Comparison of ENCODE assay signal across 31 cellular contexts in genomic region chr1:33148615-33149014, GRCh38.
"Had no signal": no experiment of that assay in that cellular context is flagged by ENCODE, and none has a peak within 500 bp of the region (broad histone marks: within the 10 kb centered on the region; RNA-seq: fewer than 3 reads in every experiment).

No MANE protein-coding gene starts in this region.

- H3K27me3 Mint-ChIP-seq: activated B cell treated with CpG ODN at 0.5 μM for 24 hours; activated CD4-positive, alpha-beta memory T cell treated with anti-CD3 and anti-CD28 coated beads, Interleukin-2, amount 10 ng/mL, durations not matched to agents 7 days and 5 days; activated CD8-positive, alpha-beta memory T cell treated with anti-CD3 and anti-CD28 coated beads, Interleukin-2, amount 10 ng/mL, durations not matched to agents 7 days and 5 days; activated naive CD4-positive, alpha-beta T cell treated with anti-CD3 and anti-CD28 coated beads, Interleukin-2, amount 50 U/mL, for 24 hours; activated naive CD8-positive, alpha-beta T cell treated with anti-CD3 and anti-CD28 coated beads, Interleukin-2, amount 10 ng/mL, durations not matched to agents 7 days and 5 days; central memory CD8-positive, alpha-beta T cell; T-cell; T-helper 17 cell had no signal

- H3K9me3 ChIP-seq: ascending aorta, MG63 had no signal

- DNase-seq: activated B cell treated with CpG ODN at 0.5 μM for 24 hours; activated CD4-positive, alpha-beta memory T cell treated with anti-CD3 and anti-CD28 coated beads, Interleukin-2, amount 10 ng/mL, durations not matched to agents 7 days and 5 days; activated CD4-positive, alpha-beta T cell treated with anti-CD3 and anti-CD28 coated beads for 48 hours; activated CD4-positive, CD25-positive, alpha-beta regulatory T cell treated with anti-CD3 and anti-CD28 coated beads, Interleukin-2, amount 50 U/mL, for 72 hours; activated CD8-positive, alpha-beta memory T cell treated with anti-CD3 and anti-CD28 coated beads for 24 hours; activated CD8-positive, alpha-beta memory T cell treated with anti-CD3 and anti-CD28 coated beads, Interleukin-2, amount 10 ng/mL, durations not matched to agents 7 days and 5 days; activated CD8-positive, alpha-beta memory T cell treated with anti-CD3 and anti-CD28 coated beads, Interleukin-2, amount 50 U/mL, for 48 hours; activated effector memory CD4-positive, alpha-beta T cell treated with Interleukin-2 at 50 U/mL for 16 hours; activated naive CD8-positive, alpha-beta T cell treated with anti-CD3 and anti-CD28 coated beads, Interleukin-2, amount 10 ng/mL, durations not matched to agents 7 days and 5 days; activated T-cell treated with anti-CD3 and anti-CD28 coated beads, Interleukin-2, amount 50 U/mL, for 48 hours; amygdala; Karpas-422; MG63; NCI-H1048; NCI-H1105 treated with DMSO at 0.1 percent for 48 hours; NCI-H1436; NCI-H1694; NCI-H1930; NCI-H2081 treated with DMSO at 0.1 percent for 48 hours; NCI-H446 treated with DMSO at 0.1 percent for 48 hours; NCI-H524 treated with DMSO at 0.1 percent for 48 hours; PC-9; SIG-M5; T-helper 17 cell had no signal

- H3K9me3 Mint-ChIP-seq: activated B cell treated with CpG ODN at 0.5 μM for 24 hours; activated CD4-positive, alpha-beta memory T cell treated with anti-CD3 and anti-CD28 coated beads, Interleukin-2, amount 10 ng/mL, durations not matched to agents 7 days and 5 days; activated naive CD4-positive, alpha-beta T cell treated with anti-CD3 and anti-CD28 coated beads, Interleukin-2, amount 50 U/mL, for 24 hours; activated naive CD8-positive, alpha-beta T cell treated with anti-CD3 and anti-CD28 coated beads, Interleukin-2, amount 10 ng/mL, durations not matched to agents 7 days and 5 days; central memory CD8-positive, alpha-beta T cell; T-cell had no signal

- ATAC-seq: activated CD8-positive, alpha-beta memory T cell treated with anti-CD3 and anti-CD28 coated beads, Interleukin-2, amount 10 ng/mL, durations not matched to agents 7 days and 5 days; Right ventricle myocardium inferior; T-cell; T-helper 17 cell had no signal

- H3K4me3 ChIP-seq: ascending aorta, cardiac muscle cell, MG63, PC-9 had no signal

- H3K36me3 ChIP-seq: cardiac muscle cell, MG63 had no signal

- H3K4me3 Mint-ChIP-seq: activated B cell treated with CpG ODN at 0.5 μM for 24 hours; activated CD4-positive, alpha-beta memory T cell treated with anti-CD3 and anti-CD28 coated beads, Interleukin-2, amount 10 ng/mL, durations not matched to agents 7 days and 5 days; activated CD8-positive, alpha-beta memory T cell treated with anti-CD3 and anti-CD28 coated beads, Interleukin-2, amount 10 ng/mL, durations not matched to agents 7 days and 5 days; activated naive CD4-positive, alpha-beta T cell treated with anti-CD3 and anti-CD28 coated beads, Interleukin-2, amount 50 U/mL, for 24 hours; activated naive CD8-positive, alpha-beta T cell treated with anti-CD3 and anti-CD28 coated beads, Interleukin-2, amount 10 ng/mL, durations not matched to agents 7 days and 5 days; central memory CD8-positive, alpha-beta T cell; T-cell; T-helper 17 cell had no signal

- H3K27ac ChIP-seq: ascending aorta, cardiac muscle cell, RWPE1 had no signal

- H3K27me3 ChIP-seq: ascending aorta, cardiac muscle cell, MG63 had no signal

- H3K27ac Mint-ChIP-seq: activated B cell treated with CpG ODN at 0.5 μM for 24 hours; activated CD4-positive, alpha-beta memory T cell treated with anti-CD3 and anti-CD28 coated beads, Interleukin-2, amount 10 ng/mL, durations not matched to agents 7 days and 5 days; activated CD8-positive, alpha-beta memory T cell treated with anti-CD3 and anti-CD28 coated beads, Interleukin-2, amount 10 ng/mL, durations not matched to agents 7 days and 5 days; activated naive CD4-positive, alpha-beta T cell treated with anti-CD3 and anti-CD28 coated beads, Interleukin-2, amount 50 U/mL, for 24 hours; activated naive CD8-positive, alpha-beta T cell treated with anti-CD3 and anti-CD28 coated beads, Interleukin-2, amount 10 ng/mL, durations not matched to agents 7 days and 5 days had no signal

- H3K4me1 Mint-ChIP-seq: activated CD4-positive, alpha-beta memory T cell treated with anti-CD3 and anti-CD28 coated beads, Interleukin-2, amount 10 ng/mL, durations not matched to agents 7 days and 5 days; activated CD8-positive, alpha-beta memory T cell treated with anti-CD3 and anti-CD28 coated beads, Interleukin-2, amount 10 ng/mL, durations not matched to agents 7 days and 5 days; activated naive CD4-positive, alpha-beta T cell treated with anti-CD3 and anti-CD28 coated beads, Interleukin-2, amount 50 U/mL, for 24 hours; central memory CD8-positive, alpha-beta T cell had no signal

- H2AFZ ChIP-seq: PC-9 had no signal
